Comparison of ENCODE assay signal across 9 cellular contexts in genomic region chr16:6016530-6017184, GRCh38.
DNase-seq lines count a peak whose midpoint lies in the region; ATAC-seq, FAIRE-seq and TF ChIP-seq lines count a peak whose summit lies in the region.
"Had no signal": no experiment of that assay in that cellular context is flagged by ENCODE, and none has a peak within 500 bp of the region (broad histone marks: within the 10 kb centered on the region; RNA-seq: fewer than 3 reads in every experiment).

No MANE protein-coding gene starts in this region.

- H3K4me1 ChIP-seq in small intestine (ENCODE audit: control insufficient read depth in 2 of 2, insufficient read depth in 1 of 2, low read depth in 1 of 2, low read length in 1 of 2), result no peaks in the 10 kb centered on the region

- H3K36me3 ChIP-seq in small intestine (ENCODE audit: control insufficient read depth in 2 of 2, insufficient read depth in 2 of 2, low read length in 2 of 2), result no peaks in the 10 kb centered on the region

- no peak for TF ChIP-seq POLR2A in GM12892 (IDR thresholded peaks at IDR 0.05; ENCODE audit: low read depth, low read length)

- no peak for FAIRE-seq in small intestine (lab: Jason Lieb, UNC)
- FAIRE-seq in GM12892 (lab: Jason Lieb, UNC), result no peak

- WGBS in small intestine, 3 donors, result 6 to 16% (median 14%) methylated on average over 2 of the region's 2 CpGs

- TF ChIP-seq CTCF in epithelial cell of proximal tubule (conservative IDR thresholded peaks at IDR 0.05; ENCODE audit: low read depth, low read length), result peak; percentile 58

- H3K4me3 ChIP-seq in epithelial cell of proximal tubule (ENCODE audit: low read depth, low read length), result no peak overlapping the region
- H3K4me3 ChIP-seq in small intestine (ENCODE audit: low read depth in 1 of 2, low read length in 2 of 2), result no peak overlapping the region

- H3K27me3 ChIP-seq in small intestine (ENCODE audit: control insufficient read depth in 2 of 2, insufficient read depth in 2 of 2, low read length in 2 of 2), result peaks cover 4 to 11% of the 10 kb centered on the region in 2 donors

- DNase-seq in NOMO-1 treated with DMSO at 0.1 percent for 48 hours (lab: John Stamatoyannopoulos, UW; ENCODE audit: unreplicated experiment), result peak; percentile 1
- no peak for DNase-seq in NOMO-1 treated with dmso at 0.1 percent for 144 hours (lab: John Stamatoyannopoulos, UW; ENCODE audit: unreplicated experiment)
- DNase-seq in NCI-H82 (lab: John Stamatoyannopoulos, UW), result peak; percentile 64
- DNase-seq in epithelial cell of proximal tubule (ENCODE audit: low read depth), result no peak
- DNase-seq in small intestine, result peak; percentile 44
- no peak for DNase-seq in GM12892 (ENCODE audit: insufficient read length)
- DNase-seq: NCI-H1105 had no signal

- ATAC-seq in HG03571 (IDR thresholded peaks at IDR 0.05; ENCODE audit: unreplicated experiment) (no peak), HG03460 (IDR thresholded peaks at IDR 0.05; ENCODE audit: unreplicated experiment) (no peak)

- H3K27ac ChIP-seq in small intestine (ENCODE audit: low read depth in 1 of 2, low read length in 1 of 2), result no peak overlapping the region

- H3K9me3 ChIP-seq in small intestine (ENCODE audit: control insufficient read depth, low read depth), result no peaks in the 10 kb centered on the region

Comparison
In these comparisons a context has a peak if more than half of its experiments do, and no peak if none do; other contexts are left out.
1. DNase-seq: peak in NOMO-1 treated with DMSO at 0.1 percent for 48 hours (single experiment), NCI-H82 (single experiment) and small intestine (single experiment); none in NOMO-1 treated with dmso at 0.1 percent for 144 hours (single experiment), epithelial cell of proximal tubule (single experiment) and GM12892 (single experiment).